ENCODE assay signal across 15 cellular contexts in the genomic region with DNA sequence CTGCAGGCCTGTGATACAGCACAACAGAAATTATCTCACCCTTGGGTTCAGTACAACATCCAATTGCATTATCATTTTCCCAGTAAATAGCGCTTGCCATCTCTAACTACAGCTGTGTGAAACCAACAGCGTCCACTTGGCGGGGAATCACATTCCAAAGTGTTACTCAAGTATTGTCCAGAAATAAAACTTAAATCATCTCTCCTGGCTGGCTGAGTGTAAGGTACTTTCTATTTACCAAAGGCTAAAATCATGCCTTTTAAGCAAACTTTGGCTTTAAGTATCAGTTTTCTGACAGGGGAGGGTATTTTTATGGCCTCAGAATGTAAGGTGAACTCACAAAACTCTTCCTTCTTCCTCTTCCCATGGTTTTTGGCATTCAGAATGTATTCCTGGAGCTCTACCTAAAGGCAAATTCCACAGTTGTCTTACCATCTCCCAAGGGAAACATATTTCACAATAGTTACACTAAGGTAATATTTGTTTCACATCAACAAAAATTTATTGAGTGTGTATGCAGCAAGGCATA.
DNase-seq lines count a peak whose midpoint lies in the region; ATAC-seq and TF ChIP-seq lines count a peak whose summit lies in the region.
"Had no signal": no experiment of that assay in that cellular context is flagged by ENCODE, and none has a peak within 500 bp of the region (broad histone marks: within the 10 kb centered on the region; RNA-seq: fewer than 3 reads in every experiment).

No MANE protein-coding gene starts in this region.

- no peaks in the 10 kb centered on the region for H3K9me3 Mint-ChIP-seq in osteocyte (ENCODE audit: unreplicated experiment)

- H3K4me1 Mint-ChIP-seq in osteocyte (ENCODE audit: unreplicated experiment) = no peaks in the 10 kb centered on the region
- H3K4me1 Mint-ChIP-seq: activated naive CD8-positive, alpha-beta T cell treated with anti-CD3 and anti-CD28 coated beads, Interleukin-2, amount 10 ng/mL, durations not matched to agents 7 days and 5 days; stimulated activated memory B cell treated with anti-CD40 and anti-IgM and Interleukin-4, amounts not matched to agents 10 μg/mL and 1 μg/mL and 100 μg/mL, for 72 hours had no signal

- H3K36me3 Mint-ChIP-seq in osteocyte (ENCODE audit: unreplicated experiment) = no peaks in the 10 kb centered on the region
- H3K36me3 Mint-ChIP-seq: activated naive CD8-positive, alpha-beta T cell treated with anti-CD3 and anti-CD28 coated beads, Interleukin-2, amount 10 ng/mL, durations not matched to agents 7 days and 5 days; stimulated activated memory B cell treated with anti-CD40 and anti-IgM and Interleukin-4, amounts not matched to agents 10 μg/mL and 1 μg/mL and 100 μg/mL, for 72 hours had no signal

- H3K4me3 Mint-ChIP-seq in osteocyte (ENCODE audit: unreplicated experiment) = no peak overlapping the region
- H3K4me3 Mint-ChIP-seq: activated CD8-positive, alpha-beta T cell treated with anti-CD3 and anti-CD28 coated beads, Interleukin-2, amount 10 ng/mL, durations not matched to agents 7 days and 5 days; activated naive CD8-positive, alpha-beta T cell treated with anti-CD3 and anti-CD28 coated beads, Interleukin-2, amount 10 ng/mL, durations not matched to agents 7 days and 5 days; stimulated activated memory B cell treated with anti-CD40 and anti-IgM and Interleukin-4, amounts not matched to agents 10 μg/mL and 1 μg/mL and 100 μg/mL, for 72 hours had no signal

- no peaks in the 10 kb centered on the region for H3K36me3 ChIP-seq in upper lobe of right lung
- H3K36me3 ChIP-seq: HAP-1 had no signal

- no peaks in the 10 kb centered on the region for H3K27me3 ChIP-seq in upper lobe of right lung

- H3K27ac Mint-ChIP-seq in osteocyte (ENCODE audit: unreplicated experiment) = no peak overlapping the region
- H3K27ac Mint-ChIP-seq: activated CD8-positive, alpha-beta T cell treated with anti-CD3 and anti-CD28 coated beads, Interleukin-2, amount 10 ng/mL, durations not matched to agents 7 days and 5 days; activated naive CD8-positive, alpha-beta T cell treated with anti-CD3 and anti-CD28 coated beads, Interleukin-2, amount 10 ng/mL, durations not matched to agents 7 days and 5 days; stimulated activated memory B cell treated with anti-CD40 and anti-IgM and Interleukin-4, amounts not matched to agents 10 μg/mL and 1 μg/mL and 100 μg/mL, for 72 hours had no signal

- H3K4me1 ChIP-seq in upper lobe of right lung = peaks cover 3% of the 10 kb centered on the region
- H3K4me1 ChIP-seq: HAP-1 had no signal

- TF ChIP-seq CTCF in upper lobe of right lung (IDR thresholded peaks at IDR 0.05) = no peak
- no peak for TF ChIP-seq CTCF in osteocyte (IDR thresholded peaks at IDR 0.05)

- H3K4me3 ChIP-seq in upper lobe of right lung = no peak overlapping the region
- H3K4me3 ChIP-seq: HAP-1 had no signal

- H3K27me3 Mint-ChIP-seq in osteocyte (ENCODE audit: unreplicated experiment) = peaks cover 15% of the 10 kb centered on the region
- H3K27me3 Mint-ChIP-seq: activated naive CD8-positive, alpha-beta T cell treated with anti-CD3 and anti-CD28 coated beads, Interleukin-2, amount 10 ng/mL, durations not matched to agents 7 days and 5 days; stimulated activated memory B cell treated with anti-CD40 and anti-IgM and Interleukin-4, amounts not matched to agents 10 μg/mL and 1 μg/mL and 100 μg/mL, for 72 hours had no signal

- H3K9me3 ChIP-seq in upper lobe of right lung = no peaks in the 10 kb centered on the region
- H3K9me3 ChIP-seq: HAP-1 had no signal

- ATAC-seq in upper lobe of right lung = peak; percentile 76
- ATAC-seq: activated CD8-positive, alpha-beta T cell treated with anti-CD3 and anti-CD28 coated beads, Interleukin-2, amount 10 ng/mL, durations not matched to agents 7 days and 5 days; stimulated activated memory B cell treated with anti-CD40 and anti-IgM and Interleukin-4, amounts not matched to agents 10 μg/mL and 1 μg/mL and 100 μg/mL, for 72 hours had no signal

- intact Hi-C loops in upper lobe of right lung (cut with DNase I) = no loop called here

- peak; percentile 42 for DNase-seq in NCI-H2196 (lab: John Stamatoyannopoulos, UW; ENCODE audit: unreplicated experiment)
- no peak for DNase-seq in NCI-H2196 treated with DMSO at 0.1 percent for 48 hours (lab: John Stamatoyannopoulos, UW; ENCODE audit: unreplicated experiment)
- peak; percentile 87 for DNase-seq in fibroblast of gingiva (ENCODE audit: low read depth)
- peak; percentile 90 for DNase-seq in myocyte (ENCODE audit: low read depth)
- DNase-seq in upper lobe of right lung = no peak
- no peak for DNase-seq in LoVo (ENCODE audit: low spot score)
- DNase-seq in osteocyte (ENCODE audit: extremely low spot score, unreplicated experiment) = no peak
- DNase-seq in central memory CD4-positive, alpha-beta T cell = no peak
- DNase-seq: activated CD8-positive, alpha-beta T cell treated with anti-CD3 and anti-CD28 coated beads, Interleukin-2, amount 10 ng/mL, durations not matched to agents 7 days and 5 days; activated naive CD8-positive, alpha-beta T cell treated with anti-CD3 and anti-CD28 coated beads, Interleukin-2, amount 10 ng/mL, durations not matched to agents 7 days and 5 days; NCI-H69; SW 1271 had no signal

- H3K27ac ChIP-seq in upper lobe of right lung = no peak overlapping the region
- H3K27ac ChIP-seq: 22Rv1 had no signal

Comparison
In these comparisons a context has a peak if more than half of its experiments do, and no peak if none do; other contexts are left out.
1. DNase-seq: peak in NCI-H2196 (single experiment), fibroblast of gingiva (single experiment) and myocyte (single experiment); none in NCI-H2196 treated with DMSO at 0.1 percent for 48 hours (single experiment), upper lobe of right lung (single experiment), LoVo (single experiment), osteocyte (single experiment) and central memory CD4-positive, alpha-beta T cell (single experiment).